ENCODE assay signal across 20 cellular contexts in the genomic region with DNA sequence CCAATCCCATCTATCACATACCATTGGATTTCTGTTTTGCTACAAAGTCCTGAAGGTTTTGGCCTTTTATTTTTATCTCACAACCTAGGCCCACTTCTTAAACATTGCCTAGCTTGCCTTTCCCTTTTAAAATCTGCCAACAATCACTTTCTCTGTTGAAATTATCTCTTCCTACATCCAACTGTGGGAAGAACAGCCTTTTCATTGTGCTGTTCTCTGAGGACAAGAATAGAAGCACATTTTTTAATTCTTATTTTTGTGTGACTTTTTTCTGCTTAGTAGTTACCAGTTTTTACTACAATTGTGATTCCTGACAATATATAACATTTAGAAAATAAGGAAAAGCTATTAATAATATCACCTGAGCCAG.
DNase-seq lines count a peak whose midpoint lies in the region; TF ChIP-seq lines count a peak whose summit lies in the region.
"Had no signal": no experiment of that assay in that cellular context is flagged by ENCODE, and none has a peak within 500 bp of the region (broad histone marks: within the 10 kb centered on the region; RNA-seq: fewer than 3 reads in every experiment).

No MANE protein-coding gene starts in this region.

- TF ChIP-seq CTCF in OCI-LY3 (IDR thresholded peaks at IDR 0.05; ENCODE audit: low read depth, low read length) (no peak), CD14-positive monocyte (IDR thresholded peaks at IDR 0.05) (no peak), ovary (IDR thresholded peaks at IDR 0.05) (no peak), left ventricle myocardium inferior (IDR thresholded peaks at IDR 0.05; ENCODE audit: borderline replicate concordance) (no peak)

- intact Hi-C loops in CD14-positive monocyte (cut with micrococcal nuclease) = no loop called here
- intact Hi-C loops in ovary (cut with DNase I) = no loop called here
- intact Hi-C loops in left ventricle myocardium inferior (cut with micrococcal nuclease) = no loop called here

- no peak for TF ChIP-seq EP300 in ovary (IDR thresholded peaks at IDR 0.05)

- peaks cover 15% of the 10 kb centered on the region for H3K4me1 ChIP-seq in OCI-LY3 (ENCODE audit: low read length)
- no peaks in the 10 kb centered on the region for H3K4me1 ChIP-seq in ovary (ENCODE audit: insufficient read depth)
- no peaks in the 10 kb centered on the region for H3K4me1 ChIP-seq in left ventricle myocardium inferior
- H3K4me1 ChIP-seq: A549 had no signal

- no peak overlapping the region for H3K4me3 ChIP-seq in OCI-LY3 (ENCODE audit: low read length)
- no peak overlapping the region for H3K4me3 ChIP-seq in ovary
- no peak overlapping the region for H3K4me3 ChIP-seq in left ventricle myocardium inferior
- H3K4me3 ChIP-seq: A549, GM23338 had no signal

- H3K4me2 ChIP-seq in OCI-LY3 (ENCODE audit: low read length) = no peak overlapping the region
- H3K4me2 ChIP-seq: A549, GM23338 had no signal

- H3K36me3 ChIP-seq in OCI-LY3 (replicated peaks; ENCODE audit: low read depth, low read length) (peaks cover 32% of the 10 kb centered on the region), ovary (no peaks in the 10 kb centered on the region), left ventricle myocardium inferior (no peaks in the 10 kb centered on the region)

- peak; percentile 4 for DNase-seq in Ammon's horn (ENCODE audit: low spot score)
- DNase-seq in foreskin melanocyte = peak; percentile 49
- DNase-seq in pons (ENCODE audit: low spot score) = peak; percentile 82
- DNase-seq in NCI-H526 treated with DMSO at 0.1 percent for 48 hours (lab: John Stamatoyannopoulos, UW) = no peak
- DNase-seq in CD14-positive monocyte (ENCODE audit: low spot score) = no peak
- DNase-seq in ovary = no peak
- no peak for DNase-seq in left ventricle myocardium inferior
- DNase-seq: 8988T; AML-193; C1 segment of cervical spinal cord; CD4-positive, CD25-positive, alpha-beta regulatory T cell; CD8-positive, alpha-beta T cell; DMS 273 treated with DMSO at 0.1 percent for 48 hours; DMS79; EL; GF-D8; H9 had no signal

- peaks cover 4% of the 10 kb centered on the region; the same call in 1 of the 2 replicates for H3K79me2 ChIP-seq in OCI-LY3 (ENCODE audit: low read length)

- peak overlapping the region; percentile 20; the same call in 1 of the 2 replicates for H3K27ac ChIP-seq in OCI-LY3 (ENCODE audit: low read length)
- no peak overlapping the region for H3K27ac ChIP-seq in ovary
- no peak overlapping the region for H3K27ac ChIP-seq in left ventricle myocardium inferior (replicated peaks)
- H3K27ac ChIP-seq: A549 had no signal

- peaks cover 0 to 2% (median 2%) of the 10 kb centered on the region in 3 donors for H3K27me3 Mint-ChIP-seq in CD14-positive monocyte (ENCODE audit: low read depth in 3 of 3)
- H3K27me3 Mint-ChIP-seq: CD4-positive, CD25-positive, alpha-beta regulatory T cell had no signal

- no peaks in the 10 kb centered on the region for H3K36me3 Mint-ChIP-seq in CD14-positive monocyte
- H3K36me3 Mint-ChIP-seq: CD4-positive, CD25-positive, alpha-beta regulatory T cell; CD8-positive, alpha-beta T cell had no signal

- no peak overlapping the region for H3K9ac ChIP-seq in OCI-LY3 (ENCODE audit: low read length)

- H3K27me3 ChIP-seq in OCI-LY3 (ENCODE audit: low read depth, low read length) (no peaks in the 10 kb centered on the region), ovary (no peaks in the 10 kb centered on the region), left ventricle myocardium inferior (ENCODE audit: low read depth) (no peaks in the 10 kb centered on the region)

- H3K4me3 Mint-ChIP-seq in CD14-positive monocyte = no peak overlapping the region
- H3K4me3 Mint-ChIP-seq: CD4-positive, CD25-positive, alpha-beta regulatory T cell; CD8-positive, alpha-beta T cell; GM23338; H9 had no signal

- no peaks in the 10 kb centered on the region for H3K9me3 ChIP-seq in OCI-LY3 (ENCODE audit: insufficient read depth, low read length)
- H3K9me3 ChIP-seq in ovary = no peaks in the 10 kb centered on the region
- H3K9me3 ChIP-seq in left ventricle myocardium inferior (replicated peaks) = no peaks in the 10 kb centered on the region
- H3K9me3 ChIP-seq: A549 had no signal

- no peak overlapping the region for H3K27ac Mint-ChIP-seq in CD14-positive monocyte
- H3K27ac Mint-ChIP-seq: CD4-positive, CD25-positive, alpha-beta regulatory T cell; CD8-positive, alpha-beta T cell; GM23338; H9 had no signal

- no peaks in the 10 kb centered on the region for H4K20me1 ChIP-seq in OCI-LY3 (ENCODE audit: insufficient read depth, low read length)

- no peak overlapping the region for H2AFZ ChIP-seq in OCI-LY3 (ENCODE audit: low read depth, low read length)
- H2AFZ ChIP-seq: GM23338 had no signal

- peaks cover 0 to 9% (median 0%) of the 10 kb centered on the region in 7 donors for H3K9me3 Mint-ChIP-seq in CD14-positive monocyte
- H3K9me3 Mint-ChIP-seq: H9 had no signal

- no peaks in the 10 kb centered on the region for H3K4me1 Mint-ChIP-seq in CD14-positive monocyte
- H3K4me1 Mint-ChIP-seq: CD4-positive, CD25-positive, alpha-beta regulatory T cell; GM23338 had no signal

- no peak for TF ChIP-seq POLR2A in ovary (IDR thresholded peaks at IDR 0.05)

Comparison
In these comparisons a context has a peak if more than half of its experiments do, and no peak if none do; other contexts are left out.
1. DNase-seq: peak in Ammon's horn (single experiment), foreskin melanocyte (single experiment) and pons (single experiment); none in NCI-H526 treated with DMSO at 0.1 percent for 48 hours (single experiment), CD14-positive monocyte (single experiment), ovary (0 of 5) and left ventricle myocardium inferior (single experiment).